Comparison of ENCODE assay signal across 8 cellular contexts in genomic region chr16:85552980-85553435, GRCh38.
DNase-seq lines count a peak whose midpoint lies in the region; ATAC-seq and TF ChIP-seq lines count a peak whose summit lies in the region.

No MANE protein-coding gene starts in this region.

- no peak for DNase-seq in DND-41
- DNase-seq in Jurkat, Clone E6-1 (ENCODE audit: low read depth, low spot score) = no peak
- no peak for DNase-seq in neuronal stem cell (ENCODE audit: low spot score)
- no peak for DNase-seq in NCI-H69 (lab: John Stamatoyannopoulos, UW)
- DNase-seq in hepatic stellate cell (ENCODE audit: low spot score) = no peak
- no peak for DNase-seq in LoVo (ENCODE audit: low spot score)
- no peak for DNase-seq in HK-2 (ENCODE audit: unreplicated experiment)

- H2BK120ac ChIP-seq in neuronal stem cell (ENCODE audit: low read depth, low read length) = no peak overlapping the region

- H3K4me2 ChIP-seq in DND-41 (ENCODE audit: insufficient read depth, low read length) = peak overlapping the region; percentile 75
- H3K4me2 ChIP-seq in neuronal stem cell (ENCODE audit: insufficient read depth, low read length, poor library complexity, severe bottlenecking) = peak overlapping the region; percentile 95

- H3K27ac ChIP-seq in DND-41 (ENCODE audit: low read length) = peak overlapping the region; percentile 91
- peak overlapping the region; percentile 75 for H3K27ac ChIP-seq in duodenal mucosa (ENCODE audit: low read depth, low read length)
- no peak overlapping the region for H3K27ac ChIP-seq in neuronal stem cell (replicated peaks; ENCODE audit: low read length)

- WGBS in neuronal stem cell (ENCODE audit: extremely low coverage in 2 of 2, insufficient read length in 2 of 2, insufficient replicate concordance in 1 of 2), 2 donors = no CpG with 5 or more reads among the region's 43 CpGs

- peaks cover 33% of the 10 kb centered on the region for H3K79me2 ChIP-seq in DND-41 (ENCODE audit: insufficient read depth, low read length)

- H3K9ac ChIP-seq in DND-41 (ENCODE audit: low read depth, low read length) (peak overlapping the region; percentile 97), duodenal mucosa (ENCODE audit: low read depth in 1 of 2, low read length in 2 of 2) (peak overlapping the region; percentile 71 to 72), neuronal stem cell (ENCODE audit: low read depth, low read length, poor library complexity) (no peak overlapping the region)

- no peak for TF ChIP-seq CTCF in DND-41 (IDR thresholded peaks at IDR 0.05; ENCODE audit: borderline replicate concordance, extremely low read depth, low read length, poor library complexity, severe bottlenecking)

- no peak overlapping the region for H3K18ac ChIP-seq in neuronal stem cell (ENCODE audit: low read length)

- peaks cover 37% of the 10 kb centered on the region for H3K4me1 ChIP-seq in DND-41 (ENCODE audit: insufficient read depth, low read length)
- peaks cover 17 to 27% of the 10 kb centered on the region in 2 donors for H3K4me1 ChIP-seq in duodenal mucosa (ENCODE audit: control insufficient read depth in 1 of 2, insufficient read depth in 2 of 2, low read length in 2 of 2)
- peaks cover 22 to 25% of the 10 kb centered on the region in 2 donors for H3K4me1 ChIP-seq in neuronal stem cell (ENCODE audit: control insufficient read depth in 2 of 2, insufficient read depth in 1 of 2, low read depth in 1 of 2, low read length in 2 of 2)

- H2AFZ ChIP-seq in DND-41 (ENCODE audit: low read depth, low read length) (peak overlapping the region; percentile 66; the same call in 1 of the 2 replicates), neuronal stem cell (ENCODE audit: low read length) (peak overlapping the region; percentile 87)

- H3K9me3 ChIP-seq in DND-41 (ENCODE audit: insufficient read depth, low read length, severe bottlenecking) (no peaks in the 10 kb centered on the region), duodenal mucosa (ENCODE audit: control insufficient read depth in 1 of 2, low read length in 2 of 2) (no peaks in the 10 kb centered on the region), neuronal stem cell (replicated peaks in 1 of 2; ENCODE audit: control insufficient read depth in 2 of 2, insufficient read depth in 1 of 2, low read depth in 1 of 2, low read length in 2 of 2) (no peaks in the 10 kb centered on the region)

- H2AK5ac ChIP-seq in neuronal stem cell (ENCODE audit: low read depth, low read length) = no peak overlapping the region

- no peak overlapping the region for H2BK5ac ChIP-seq in neuronal stem cell (ENCODE audit: low read length)

- H2BK15ac ChIP-seq in neuronal stem cell (ENCODE audit: low read length) = no peak overlapping the region

- H2BK12ac ChIP-seq in neuronal stem cell (ENCODE audit: low read length) = no peak overlapping the region

- ATAC-seq in DND-41 (ENCODE audit: insufficient read depth, low read depth) = peak; percentile 8

- H3K36me3 ChIP-seq in DND-41 (ENCODE audit: insufficient read depth, low read length) = peaks cover 5% of the 10 kb centered on the region; the same call in 1 of the 2 replicates
- H3K36me3 ChIP-seq in duodenal mucosa (ENCODE audit: control insufficient read depth in 1 of 2, insufficient read depth in 2 of 2, low read length in 2 of 2) = no peaks in the 10 kb centered on the region
- no peaks in the 10 kb centered on the region for H3K36me3 ChIP-seq in neuronal stem cell (replicated peaks in 1 of 2; ENCODE audit: control insufficient read depth in 2 of 2, insufficient read depth in 2 of 2, low read length in 2 of 2)

- no peaks in the 10 kb centered on the region for H3K27me3 ChIP-seq in DND-41 (ENCODE audit: insufficient read depth, low read length, poor library complexity)
- no peaks in the 10 kb centered on the region for H3K27me3 ChIP-seq in duodenal mucosa (ENCODE audit: control insufficient read depth in 1 of 2, insufficient read depth in 2 of 2, low read length in 2 of 2)
- peaks cover 0 to 24% (median 0%) of the 10 kb centered on the region in 3 experiments for H3K27me3 ChIP-seq in neuronal stem cell (ENCODE audit: control insufficient read depth in 3 of 3, insufficient read depth in 3 of 3, low read depth in 1 of 3, low read length in 3 of 3)

- H4K91ac ChIP-seq in neuronal stem cell (ENCODE audit: low read depth, low read length, poor library complexity) = no peak overlapping the region

- peaks cover 13% of the 10 kb centered on the region for H4K20me1 ChIP-seq in DND-41 (ENCODE audit: insufficient read depth, low read length)

- H3K23ac ChIP-seq in neuronal stem cell (ENCODE audit: low read depth, low read length, poor library complexity) = peak overlapping the region; percentile 78

- peaks cover 1% of the 10 kb centered on the region for H3K79me1 ChIP-seq in neuronal stem cell (ENCODE audit: low read depth, low read length)

- no peak overlapping the region for H4K8ac ChIP-seq in neuronal stem cell (ENCODE audit: low read depth, low read length)

- no peak overlapping the region for H3K14ac ChIP-seq in neuronal stem cell (ENCODE audit: low read length)

- no peak overlapping the region for H3K4ac ChIP-seq in neuronal stem cell (ENCODE audit: low read length)

- peak overlapping the region; percentile 48 to 61; a peak in 3 of 4 replicates for H3K4me3 ChIP-seq in DND-41 (ENCODE audit: low read depth in 1 of 2, low read length in 2 of 2)
- peak overlapping the region; percentile 84 for H3K4me3 ChIP-seq in Jurkat, Clone E6-1 (ENCODE audit: low read length)
- H3K4me3 ChIP-seq in duodenal mucosa (ENCODE audit: low read depth in 1 of 2, low read length in 2 of 2) = peak overlapping the region; percentile 82 to 83
- H3K4me3 ChIP-seq in neuronal stem cell (ENCODE audit: low read length in 2 of 2) = peak overlapping the region in 1 of 2 donors; percentile 76
